In the genomic region with DNA sequence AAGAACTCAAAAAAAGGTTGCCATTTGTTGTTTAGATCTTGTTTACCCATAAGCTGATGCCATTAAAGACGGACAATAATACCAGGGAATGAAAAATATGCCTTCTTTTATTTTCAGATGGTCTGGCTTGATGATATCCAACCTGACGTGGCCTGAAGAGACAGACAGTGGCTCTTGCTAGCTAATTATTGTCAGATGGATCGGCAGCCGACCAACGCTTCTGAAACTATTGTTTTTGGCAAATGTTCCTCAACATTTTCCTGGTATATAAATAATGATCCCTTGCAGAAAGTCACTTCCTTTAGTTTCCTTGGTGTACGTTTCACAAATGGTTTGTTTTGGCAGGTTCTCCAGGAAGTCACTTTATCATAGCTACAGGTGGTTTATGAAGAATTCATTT, we compare ENCODE assay signal across 20 cellular contexts.
DNase-seq lines count a peak whose midpoint lies in the region; ATAC-seq, FAIRE-seq and TF ChIP-seq lines count a peak whose summit lies in the region.
"Had no signal": no experiment of that assay in that cellular context is flagged by ENCODE, and none has a peak within 500 bp of the region (broad histone marks: within the 10 kb centered on the region; RNA-seq: fewer than 3 reads in every experiment).

No MANE protein-coding gene starts in this region.

- H3K9ac ChIP-seq in endothelial cell of umbilical vein (replicated peaks; ENCODE audit: extremely low read depth, insufficient read depth, low read length), result no peak overlapping the region

- no peaks in the 10 kb centered on the region for H3K27me3 ChIP-seq in endothelial cell of umbilical vein (ENCODE audit: control insufficient read depth in 2 of 2, insufficient read depth in 2 of 2, low read length in 2 of 2)

- no peaks in the 10 kb centered on the region for H3K9me1 ChIP-seq in endothelial cell of umbilical vein (replicated peaks; ENCODE audit: control insufficient read depth, extremely low read depth, insufficient read depth, low read length)

- ATAC-seq in GM21737 (IDR thresholded peaks at IDR 0.05; ENCODE audit: unreplicated experiment) (no peak), HG03469 (IDR thresholded peaks at IDR 0.05; ENCODE audit: unreplicated experiment) (no peak)
- ATAC-seq: GM12878 had no signal

- H3K79me2 ChIP-seq in endothelial cell of umbilical vein (ENCODE audit: control insufficient read depth, insufficient read depth, low read length), result no peaks in the 10 kb centered on the region

- FAIRE-seq in endothelial cell of umbilical vein (lab: Jason Lieb, UNC) (peak; percentile 12), GM19239 (lab: Jason Lieb, UNC) (no peak), GM12892 (lab: Jason Lieb, UNC) (no peak)
- FAIRE-seq: GM12878, GM18507, H54 had no signal

- H3K4me3 ChIP-seq in LNCaP clone FGC (ENCODE audit: low read depth, low read length), result no peak overlapping the region
- no peak overlapping the region for H3K4me3 ChIP-seq in endothelial cell of umbilical vein (replicated peaks in 1 of 3; ENCODE audit: insufficient read depth in 1 of 3, low read depth in 1 of 3, low read length in 3 of 3)
- H3K4me3 ChIP-seq: GM12878, HAP-1 had no signal

- POLR2A ChIA-PET in endothelial cell of umbilical vein (lab: Charles Lee), result no interaction called here

- intact Hi-C loops in endothelial cell of umbilical vein (cut with micrococcal nuclease), result no loop called here

- H3K36me3 ChIP-seq in endothelial cell of umbilical vein (ENCODE audit: control insufficient read depth in 2 of 2, extremely low read depth in 1 of 2, insufficient read depth in 2 of 2, low read length in 2 of 2), result no peaks in the 10 kb centered on the region
- H3K36me3 ChIP-seq: HAP-1 had no signal

- no peak overlapping the region for H3K27ac ChIP-seq in endothelial cell of umbilical vein (ENCODE audit: insufficient read depth, low read depth, low read length)

- no peak overlapping the region for H2AFZ ChIP-seq in endothelial cell of umbilical vein (ENCODE audit: low read depth, low read length)

- BruUV-seq in endothelial cell of umbilical vein (replicated peaks; lab: Mats Ljungman, UMichigan), result no TSS peak

- H3K9me3 ChIP-seq in endothelial cell of umbilical vein (replicated peaks; ENCODE audit: control insufficient read depth, insufficient read depth, low read length), result peaks cover 2% of the 10 kb centered on the region
- H3K9me3 ChIP-seq: HAP-1 had no signal

- TF ChIP-seq POLR2A in endothelial cell of umbilical vein (IDR thresholded peaks at IDR 0.05; ENCODE audit: low read depth, low read length) (no peak), GM12892 (IDR thresholded peaks at IDR 0.05; ENCODE audit: low read depth, low read length) (no peak)

- no peaks in the 10 kb centered on the region for H3K4me1 ChIP-seq in endothelial cell of umbilical vein (ENCODE audit: control insufficient read depth, extremely low read depth, insufficient read depth, low read length)
- H3K4me1 ChIP-seq: HAP-1 had no signal

- CTCF ChIA-PET in endothelial cell of umbilical vein (lab: Charles Lee), result no interaction called here

- TF ChIP-seq CTCF in LNCaP clone FGC (IDR thresholded peaks at IDR 0.05; ENCODE audit: control insufficient read depth, extremely low read depth, insufficient read depth), result no peak
- TF ChIP-seq CTCF in endothelial cell of umbilical vein (IDR thresholded peaks at IDR 0.05; ENCODE audit: extremely low read depth in 1 of 2, insufficient read depth in 1 of 2, low read depth in 1 of 2, low read length in 2 of 2), result no peak

- peak; percentile 33 for DNase-seq in Caki2 (ENCODE audit: low read depth)
- peak; percentile 35 for DNase-seq in LNCaP clone FGC (ENCODE audit: low read depth)
- DNase-seq in NCI-H2196 (lab: John Stamatoyannopoulos, UW; ENCODE audit: unreplicated experiment), result peak; percentile 7
- DNase-seq in endothelial cell of umbilical vein (ENCODE audit: low read depth, low spot score), result no peak
- DNase-seq in GM19239 (ENCODE audit: insufficient read length, low spot score), result no peak
- no peak for DNase-seq in GM12892 (ENCODE audit: insufficient read length)
- DNase-seq: C1 segment of cervical spinal cord; CD4-positive, alpha-beta memory T cell; COR-L47; DMS153; DND-41; GDM1; GOT3; HFFc6 had no signal

- H4K20me1 ChIP-seq in endothelial cell of umbilical vein (replicated peaks; ENCODE audit: control insufficient read depth, extremely low read depth, insufficient read depth, low read length), result no peaks in the 10 kb centered on the region

- dilution Hi-C loops in endothelial cell of umbilical vein (cut with MboI; ENCODE audit: extremely low pct_ligation_motif_present, low sequenced_read_pairs), result no loop called here

- in situ Hi-C loops in Caki2 (cut with HindIII; ENCODE audit: low pct_unique_long_range_greater_than_20kb, low sequenced_read_pairs), result no loop called here

- H3K4me2 ChIP-seq in endothelial cell of umbilical vein (ENCODE audit: insufficient read depth, low read length), result no peak overlapping the region

TF ChIP-seq in endothelial cell of umbilical vein, 7 proteins besides CTCF, POLR2A, EP300 and RAD21:
- TF ChIP-seq, protein P1, sequence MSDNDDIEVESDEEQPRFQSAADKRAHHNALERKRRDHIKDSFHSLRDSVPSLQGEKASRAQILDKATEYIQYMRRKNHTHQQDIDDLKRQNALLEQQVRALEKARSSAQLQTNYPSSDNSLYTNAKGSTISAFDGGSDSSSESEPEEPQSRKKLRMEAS (IDR thresholded peaks at IDR 0.05; ENCODE audit: insufficient read depth, insufficient read length), result no peak
- no peak for TF ChIP-seq POLR2AphosphoS5 (IDR thresholded peaks at IDR 0.05; ENCODE audit: insufficient read depth, low read depth, low read length)
- no peak for TF ChIP-seq MYC (IDR thresholded peaks at IDR 0.05; ENCODE audit: low read depth, low read length)
- no peak for TF ChIP-seq EZH2 (IDR thresholded peaks at IDR 0.05; ENCODE audit: borderline replicate concordance, low read depth, low read length, severe bottlenecking)
- no peak for TF ChIP-seq GATA2 (IDR thresholded peaks at IDR 0.05; ENCODE audit: insufficient read depth, insufficient read length, low read depth, low read length)
- no peak for TF ChIP-seq JUN (IDR thresholded peaks at IDR 0.05; ENCODE audit: borderline replicate concordance, insufficient read depth, insufficient read length, low read depth)
- TF ChIP-seq FOS (IDR thresholded peaks at IDR 0.05; ENCODE audit: borderline replicate concordance, insufficient read depth, low read length), result no peak

Comparison
In these comparisons a context has a peak if more than half of its experiments do, and no peak if none do; other contexts are left out.
1. DNase-seq: peak in Caki2 (single experiment), LNCaP clone FGC (single experiment) and NCI-H2196 (single experiment); none in endothelial cell of umbilical vein (single experiment), GM19239 (single experiment) and GM12892 (single experiment).